8 cellular contexts compared by ENCODE assay signal in the genomic region with DNA sequence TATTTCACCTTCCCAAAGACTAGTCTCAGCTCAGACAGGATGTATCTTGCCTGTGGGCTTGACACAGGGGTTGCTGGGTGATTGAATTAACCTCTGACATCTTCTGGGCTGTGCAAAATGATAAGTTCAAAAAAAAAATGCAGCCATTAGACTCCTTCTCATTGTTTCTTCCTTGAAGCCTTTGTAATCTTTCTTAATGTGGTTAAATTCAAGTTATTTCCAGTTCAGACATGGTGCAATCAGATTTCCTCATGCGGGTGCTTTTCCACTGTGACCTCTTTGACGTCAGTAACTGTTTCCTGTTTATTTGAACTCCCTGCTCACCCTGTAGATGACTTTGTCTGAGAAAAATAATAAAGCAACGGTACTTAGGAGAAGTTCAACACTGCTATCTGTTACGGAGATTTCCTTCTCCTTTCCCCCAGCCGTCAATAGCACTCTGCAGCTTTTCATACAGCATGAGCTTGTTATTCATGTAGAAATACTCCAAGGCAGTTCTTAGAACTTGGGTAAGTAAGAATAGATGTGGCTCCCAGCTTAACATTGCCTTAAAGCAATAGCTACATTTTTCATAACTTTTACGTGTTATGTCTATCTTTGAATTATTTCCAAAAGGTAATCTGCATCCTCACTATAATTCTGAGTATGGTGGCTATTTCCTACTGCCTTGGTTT.
DNase-seq lines count a peak whose midpoint lies in the region; ATAC-seq and TF ChIP-seq lines count a peak whose summit lies in the region.

No MANE protein-coding gene starts in this region.

- no peaks in the 10 kb centered on the region for H3K9me3 ChIP-seq in CD4-positive, CD25-positive, alpha-beta regulatory T cell (ENCODE audit: control insufficient read depth in 2 of 2, low read length in 2 of 2)
- no peaks in the 10 kb centered on the region for H3K9me3 ChIP-seq in esophagus squamous epithelium
- H3K9me3 ChIP-seq in neutrophil, result no peaks in the 10 kb centered on the region

- ATAC-seq in CD4-positive, CD25-positive, alpha-beta regulatory T cell (ENCODE audit: low read depth in 2 of 2), result peak; percentile 81 to 83
- ATAC-seq in activated CD8-positive, alpha-beta memory T cell treated with anti-CD3 and anti-CD28 coated beads, Interleukin-2, amount 10 ng/mL, durations not matched to agents 7 days and 5 days, result peak; percentile 62
- no peak for ATAC-seq in HG03039 (IDR thresholded peaks at IDR 0.05; ENCODE audit: unreplicated experiment)

- DNase-seq in CD4-positive, CD25-positive, alpha-beta regulatory T cell, result peak; percentile 70 to 94 (median 93)
- DNase-seq in M059J (ENCODE audit: low read depth), result peak; percentile 94
- DNase-seq in activated CD8-positive, alpha-beta memory T cell treated with anti-CD3 and anti-CD28 coated beads, Interleukin-2, amount 10 ng/mL, durations not matched to agents 7 days and 5 days, result peak; percentile 84
- DNase-seq in esophagus squamous epithelium (lab: John Stamatoyannopoulos, UW), result no peak
- no peak for DNase-seq in glomerular visceral epithelial cell (ENCODE audit: extremely low spot score)
- no peak for DNase-seq in DMS114 treated with DMSO at 0.1 percent for 48 hours (lab: John Stamatoyannopoulos, UW; ENCODE audit: unreplicated experiment)

- H3K4me1 Mint-ChIP-seq in CD4-positive, CD25-positive, alpha-beta regulatory T cell, result peaks cover 29 to 96% (median 77%) of the 10 kb centered on the region in 4 donors
- H3K4me1 Mint-ChIP-seq in activated CD8-positive, alpha-beta memory T cell treated with anti-CD3 and anti-CD28 coated beads, Interleukin-2, amount 10 ng/mL, durations not matched to agents 7 days and 5 days, result peaks cover 92% of the 10 kb centered on the region

- TF ChIP-seq CTCF in esophagus squamous epithelium (IDR thresholded peaks at IDR 0.05) (no peak), neutrophil (IDR thresholded peaks at IDR 0.05) (no peak)

- peaks cover 91% of the 10 kb centered on the region for H3K4me1 ChIP-seq in CD4-positive, CD25-positive, alpha-beta regulatory T cell (ENCODE audit: control insufficient read depth, insufficient read depth, low read length, poor library complexity, severe bottlenecking)
- H3K4me1 ChIP-seq in esophagus squamous epithelium, result peaks cover 57 to 100% (median 75%) of the 10 kb centered on the region in 3 donors
- H3K4me1 ChIP-seq in neutrophil (ENCODE audit: control insufficient read depth in 1 of 2, insufficient read depth in 1 of 2, low read depth in 1 of 2, low read length in 1 of 2), result peaks cover 91 to 96% of the 10 kb centered on the region in 2 experiments

- no peaks in the 10 kb centered on the region for H3K27me3 ChIP-seq in CD4-positive, CD25-positive, alpha-beta regulatory T cell (ENCODE audit: control insufficient read depth, insufficient read depth, low read length)
- no peaks in the 10 kb centered on the region for H3K27me3 ChIP-seq in esophagus squamous epithelium
- H3K27me3 ChIP-seq in neutrophil, result no peaks in the 10 kb centered on the region

- peaks cover 34% of the 10 kb centered on the region for H3K36me3 Mint-ChIP-seq in CD4-positive, CD25-positive, alpha-beta regulatory T cell
- H3K36me3 Mint-ChIP-seq in activated CD8-positive, alpha-beta memory T cell treated with anti-CD3 and anti-CD28 coated beads, Interleukin-2, amount 10 ng/mL, durations not matched to agents 7 days and 5 days, result peaks cover 53% of the 10 kb centered on the region

- peaks cover 24% of the 10 kb centered on the region for H3K36me3 ChIP-seq in CD4-positive, CD25-positive, alpha-beta regulatory T cell (ENCODE audit: control insufficient read depth, insufficient read depth, low read length)
- H3K36me3 ChIP-seq in esophagus squamous epithelium (no peaks in the 10 kb centered on the region), neutrophil (no peaks in the 10 kb centered on the region)

- TF ChIP-seq POLR2A in esophagus squamous epithelium (IDR thresholded peaks at IDR 0.05), result peak in 1 of 4 donors; percentile 70

- peak overlapping the region; percentile 39 to 80 (median 62) for H3K4me3 Mint-ChIP-seq in CD4-positive, CD25-positive, alpha-beta regulatory T cell
- H3K4me3 Mint-ChIP-seq in activated CD8-positive, alpha-beta memory T cell treated with anti-CD3 and anti-CD28 coated beads, Interleukin-2, amount 10 ng/mL, durations not matched to agents 7 days and 5 days, result peak overlapping the region; percentile 35

- intact Hi-C loops in esophagus squamous epithelium (cut with DNase I), result loop anchor here (10.0 kb wide), 1 partner anchor 218 kb away; a partner anchor contains a TSS

- H3K9me3 Mint-ChIP-seq in CD4-positive, CD25-positive, alpha-beta regulatory T cell, result no peaks in the 10 kb centered on the region
- no peaks in the 10 kb centered on the region for H3K9me3 Mint-ChIP-seq in activated CD8-positive, alpha-beta memory T cell treated with anti-CD3 and anti-CD28 coated beads, Interleukin-2, amount 10 ng/mL, durations not matched to agents 7 days and 5 days (ENCODE audit: low read depth)

- peak overlapping the region; percentile 80 for H3K4me3 ChIP-seq in CD4-positive, CD25-positive, alpha-beta regulatory T cell (ENCODE audit: low read depth, low read length)
- H3K4me3 ChIP-seq in esophagus squamous epithelium (peak overlapping the region in 1 of 4 donors; percentile 37), neutrophil (ENCODE audit: low read depth in 1 of 2, low read length in 1 of 2) (peak overlapping the region; percentile 50 to 55)

- H3K27me3 Mint-ChIP-seq in CD4-positive, CD25-positive, alpha-beta regulatory T cell, result no peaks in the 10 kb centered on the region
- no peaks in the 10 kb centered on the region for H3K27me3 Mint-ChIP-seq in activated CD8-positive, alpha-beta memory T cell treated with anti-CD3 and anti-CD28 coated beads, Interleukin-2, amount 10 ng/mL, durations not matched to agents 7 days and 5 days

- 7 to 18% methylated on average over 6 of the region's 6 CpGs for WGBS in esophagus squamous epithelium, 2 donors

- CTCF ChIA-PET in activated CD8-positive, alpha-beta memory T cell treated with anti-CD3 and anti-CD28 coated beads, Interleukin-2, amount 10 ng/mL, durations not matched to agents 7 days and 5 days (lab: Charles Lee), result interaction anchor here (0.9 to 6.7 kb wide), 12 partner anchors 14 to 360 kb away, joined by 3 to 39 read pairs (median 4); a partner anchor contains a TSS

- H3K27ac Mint-ChIP-seq in CD4-positive, CD25-positive, alpha-beta regulatory T cell, result peak overlapping the region; percentile 97 to 99 (median 99)
- peak overlapping the region; percentile 91 for H3K27ac Mint-ChIP-seq in activated CD8-positive, alpha-beta memory T cell treated with anti-CD3 and anti-CD28 coated beads, Interleukin-2, amount 10 ng/mL, durations not matched to agents 7 days and 5 days

- H3K27ac ChIP-seq in CD4-positive, CD25-positive, alpha-beta regulatory T cell (ENCODE audit: insufficient read depth, low read length, poor library complexity, severe bottlenecking), result peak overlapping the region; percentile 99
- H3K27ac ChIP-seq in esophagus squamous epithelium (peak overlapping the region; percentile 76 to 95 (median 86)), neutrophil (peak overlapping the region; percentile 100)

Comparison
In these comparisons a context has a peak if more than half of its experiments do, and no peak if none do; other contexts are left out.
1. DNase-seq: peak in CD4-positive, CD25-positive, alpha-beta regulatory T cell (3 of 3), M059J (single experiment) and activated CD8-positive, alpha-beta memory T cell treated with anti-CD3 and anti-CD28 coated beads, Interleukin-2, amount 10 ng/mL, durations not matched to agents 7 days and 5 days (single experiment); none in esophagus squamous epithelium (single experiment), glomerular visceral epithelial cell (single experiment) and DMS114 treated with DMSO at 0.1 percent for 48 hours (single experiment).
2. Peak in every context shown above with its lines, with median percentiles within 50 percentile points of each other: H3K27ac ChIP-seq.